ENCODE assay signal across 1 cellular context in genomic region chr1:94068831-94069648, GRCh38.
TF ChIP-seq lines count a peak whose summit lies in the region.

No MANE protein-coding gene starts in this region.

TF ChIP-seq in HepG2, 621 proteins besides CTCF, POLR2A, EP300 and RAD21 (continued from another document):
- TF ChIP-seq ZNF652 (CRISPR knock-in tag; IDR thresholded peaks at IDR 0.05; ENCODE audit: borderline replicate concordance, low read depth) (no peak; the same call in 1 of the 2 replicates), CEBPG (CRISPR knock-in tag; IDR thresholded peaks at IDR 0.05) (peak; percentile 15; the same call in 1 of the 2 replicates), KDM1A (CRISPR knock-in tag; IDR thresholded peaks at IDR 0.05) (no peak), HMG20B (CRISPR knock-in tag; conservative IDR thresholded peaks at IDR 0.05) (no peak), AHR (CRISPR knock-in tag; IDR thresholded peaks at IDR 0.05) (no peak), KDM3A (CRISPR knock-in tag; IDR thresholded peaks at IDR 0.05; ENCODE audit: low read depth) (no peak), ZNF782 (CRISPR knock-in tag; IDR thresholded peaks at IDR 0.05; ENCODE audit: borderline replicate concordance) (no peak), SRY (CRISPR knock-in tag; IDR thresholded peaks at IDR 0.05) (no peak), ZMYM4 (CRISPR knock-in tag; IDR thresholded peaks at IDR 0.05) (peak; percentile 61; the same call in 1 of the 2 replicates), MAX (IDR thresholded peaks at IDR 0.05) (no peak), ZNF777 (CRISPR knock-in tag; IDR thresholded peaks at IDR 0.05) (no peak), KMT2A (CRISPR knock-in tag; IDR thresholded peaks at IDR 0.05) (no peak), ZSCAN22 (CRISPR knock-in tag; IDR thresholded peaks at IDR 0.05) (no peak), ZFX (CRISPR knock-in tag; IDR thresholded peaks at IDR 0.05; ENCODE audit: low read depth) (0 out of 2 replicates have a peak, but pooled peaks have one; percentile 30), TCF7 (IDR thresholded peaks at IDR 0.05; ENCODE audit: low read depth) (peak; percentile 50; the same call in 1 of the 2 replicates), DPF2 (CRISPR knock-in tag; IDR thresholded peaks at IDR 0.05; ENCODE audit: borderline replicate concordance, low read depth) (peak; percentile 62; the same call in 1 of the 2 replicates), RNF2 (conservative IDR thresholded peaks at IDR 0.05; ENCODE audit: low read depth) (no peak), DMTF1 (CRISPR knock-in tag; IDR thresholded peaks at IDR 0.05) (no peak), ZNF317 (CRISPR knock-in tag; IDR thresholded peaks at IDR 0.05) (no peak)
